In the genomic region with DNA sequence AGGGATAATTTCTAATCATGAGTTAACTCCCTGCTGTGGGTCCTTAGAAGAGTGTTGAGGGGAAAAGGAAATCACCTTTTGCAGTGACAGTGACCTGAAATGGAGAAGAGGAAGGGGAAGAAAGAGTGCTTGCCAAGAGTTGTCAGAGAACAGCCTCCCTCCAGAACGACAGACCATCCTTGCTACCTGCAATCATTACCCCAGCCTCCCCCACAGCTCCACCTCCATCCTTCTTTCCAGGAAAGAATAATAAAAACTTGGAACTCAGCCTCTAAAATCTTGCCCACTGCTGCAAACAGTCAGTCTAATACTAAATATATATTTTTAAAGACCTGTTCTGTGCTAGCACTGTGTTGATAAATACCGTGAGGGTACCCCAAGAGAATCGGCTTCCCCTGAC, we compare ENCODE assay signal across 11 cellular contexts.
"Had no signal": no experiment of that assay in that cellular context is flagged by ENCODE, and none has a peak within 500 bp of the region (broad histone marks: within the 10 kb centered on the region; RNA-seq: fewer than 3 reads in every experiment).

No MANE protein-coding gene starts in this region.

- H3K36me3 Mint-ChIP-seq: naive thymus-derived CD8-positive, alpha-beta T cell had no signal

- DNase-seq: activated gamma-delta T cell treated with Interleukin-2 at 50 U/mL for 16 hours; gastrocnemius medialis; heart right ventricle; mammary epithelial cell; naive thymus-derived CD8-positive, alpha-beta T cell; psoas muscle; right lobe of liver; SW 1271; transverse colon had no signal

- H3K4me3 Mint-ChIP-seq: stimulated activated memory B cell treated with anti-CD40 and anti-IgM and Interleukin-4, amounts not matched to agents 10 μg/mL and 1 μg/mL and 100 μg/mL, for 72 hours had no signal

- H3K27me3 Mint-ChIP-seq: stimulated activated memory B cell treated with anti-CD40 and anti-IgM and Interleukin-4, amounts not matched to agents 10 μg/mL and 1 μg/mL and 100 μg/mL, for 72 hours had no signal

- H3K9me3 Mint-ChIP-seq: naive thymus-derived CD8-positive, alpha-beta T cell; stimulated activated memory B cell treated with anti-CD40 and anti-IgM and Interleukin-4, amounts not matched to agents 10 μg/mL and 1 μg/mL and 100 μg/mL, for 72 hours had no signal

- ATAC-seq: gastrocnemius medialis; heart right ventricle; left lobe of liver; naive thymus-derived CD8-positive, alpha-beta T cell; psoas muscle; right lobe of liver; stimulated activated memory B cell treated with anti-CD40 and anti-IgM and Interleukin-4, amounts not matched to agents 10 μg/mL and 1 μg/mL and 100 μg/mL, for 72 hours had no signal

- H3K27ac Mint-ChIP-seq: stimulated activated memory B cell treated with anti-CD40 and anti-IgM and Interleukin-4, amounts not matched to agents 10 μg/mL and 1 μg/mL and 100 μg/mL, for 72 hours had no signal
